15 cellular contexts compared by ENCODE assay signal in the genomic region with DNA sequence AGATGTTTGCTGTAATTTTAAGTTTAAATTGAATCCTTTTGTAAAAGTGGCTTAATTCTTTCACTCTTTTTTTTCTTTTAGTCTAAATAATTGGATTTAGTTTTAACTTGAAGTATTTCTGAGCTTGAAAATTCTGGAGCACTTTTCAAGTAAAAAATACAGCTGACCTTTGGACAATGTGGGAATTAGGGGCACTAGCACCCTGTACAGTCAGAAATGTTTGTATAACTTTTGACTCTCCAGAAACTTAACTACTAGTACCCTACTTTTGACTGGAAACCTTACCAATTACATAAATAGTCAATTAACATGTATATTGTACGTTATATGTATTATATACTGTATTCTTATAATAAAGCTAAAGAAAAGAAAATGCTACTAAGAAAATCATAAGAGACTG.
"Had no signal": no experiment of that assay in that cellular context is flagged by ENCODE, and none has a peak within 500 bp of the region (broad histone marks: within the 10 kb centered on the region; RNA-seq: fewer than 3 reads in every experiment).

No MANE protein-coding gene starts in this region.

- H3K27ac ChIP-seq: cardiac muscle cell, esophagus squamous epithelium had no signal

- H3K9me3 ChIP-seq: esophagus squamous epithelium had no signal

- H3K4me3 Mint-ChIP-seq: activated CD8-positive, alpha-beta memory T cell treated with anti-CD3 and anti-CD28 coated beads, Interleukin-2, amount 10 ng/mL, durations not matched to agents 7 days and 5 days; mesothelial cell of epicardium; naive B cell; T-helper 2 cell treated with Interferon-gamma antibody and Interleukin-4, amounts not matched to agents 5 μg/mL and 100 μg/mL, for 36 hours had no signal

- H3K27me3 ChIP-seq: cardiac muscle cell, esophagus squamous epithelium had no signal

- H3K36me3 ChIP-seq: cardiac muscle cell, esophagus squamous epithelium had no signal

- ATAC-seq: activated CD8-positive, alpha-beta memory T cell treated with anti-CD3 and anti-CD28 coated beads, Interleukin-2, amount 10 ng/mL, durations not matched to agents 7 days and 5 days had no signal

- H3K27me3 Mint-ChIP-seq: activated CD8-positive, alpha-beta memory T cell treated with anti-CD3 and anti-CD28 coated beads, Interleukin-2, amount 10 ng/mL, durations not matched to agents 7 days and 5 days; naive B cell had no signal

- H3K4me3 ChIP-seq: cardiac muscle cell, esophagus squamous epithelium had no signal

- H3K27ac Mint-ChIP-seq: activated CD8-positive, alpha-beta memory T cell treated with anti-CD3 and anti-CD28 coated beads, Interleukin-2, amount 10 ng/mL, durations not matched to agents 7 days and 5 days; mesothelial cell of epicardium; T-helper 2 cell treated with Interferon-gamma antibody and Interleukin-4, amounts not matched to agents 5 μg/mL and 100 μg/mL, for 36 hours had no signal

- DNase-seq: activated CD4-positive, alpha-beta T cell treated with anti-CD3 and anti-CD28 coated beads, Interleukin-2, amount 50 U/mL, for 4 hours; activated CD4-positive, CD25-positive, alpha-beta regulatory T cell treated with anti-CD3 and anti-CD28 coated beads, Interleukin-2, amount 50 U/mL, for 72 hours; activated CD8-positive, alpha-beta memory T cell treated with anti-CD3 and anti-CD28 coated beads, Interleukin-2, amount 10 ng/mL, durations not matched to agents 7 days and 5 days; activated naive CD4-positive, alpha-beta T cell; esophagus squamous epithelium; naive B cell; posterior cingulate gyrus; right cardiac atrium; stimulated activated CD4-positive, alpha-beta T cell treated with anti-CD3 and anti-CD28 coated beads, Interleukin-12 subunit alpha, Interleukin-12 subunit beta, amount 100 ng/mL, for 4 hours; stimulated activated naive CD4-positive, alpha-beta T cell; substantia nigra; trophoblast cell had no signal

- H3K36me3 Mint-ChIP-seq: mesothelial cell of epicardium had no signal

- H3K9me3 Mint-ChIP-seq: mesothelial cell of epicardium; naive B cell; T-helper 2 cell treated with Interferon-gamma antibody and Interleukin-4, amounts not matched to agents 5 μg/mL and 100 μg/mL, for 36 hours had no signal
